Comparison of ENCODE assay signal across 8 cellular contexts in the genomic region with DNA sequence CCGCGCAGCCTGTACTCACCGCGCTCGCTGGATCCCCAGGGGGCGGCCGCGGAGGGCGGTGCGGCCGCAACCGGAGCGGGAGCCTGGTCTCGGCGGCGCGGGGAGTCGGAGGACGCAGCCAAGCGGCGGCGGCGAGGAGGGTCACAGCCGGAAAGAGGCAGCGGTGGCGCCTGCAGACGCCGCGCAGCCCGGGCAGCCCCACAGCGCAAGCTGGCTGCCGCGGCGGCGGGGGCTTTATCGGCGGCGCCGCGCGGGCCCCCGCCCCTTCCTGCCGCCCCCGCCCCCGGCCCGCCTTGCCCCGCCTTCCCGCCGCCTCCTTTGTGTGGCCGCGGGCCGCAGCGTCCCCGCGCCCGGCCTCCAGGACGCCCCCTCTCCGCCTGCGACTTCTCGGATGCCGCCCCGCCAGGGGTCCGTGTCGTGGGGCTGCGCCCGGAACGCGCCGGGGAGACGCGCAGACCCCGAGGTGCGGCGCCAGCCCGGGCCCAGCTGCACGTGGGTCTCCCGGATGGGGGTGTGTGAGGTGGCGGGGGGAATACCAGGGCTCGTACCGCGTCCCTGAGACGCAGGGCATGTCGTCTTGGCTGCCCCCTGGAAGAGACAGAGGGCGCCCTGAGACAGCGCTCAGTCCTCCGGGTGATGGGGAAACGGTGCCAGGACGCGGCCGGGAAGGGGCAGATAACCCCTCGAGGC. TPM values are rescaled to one million over a fixed set of nuclear protein-coding genes. Genes with fewer than 3 reads are reported as not detected.
A peak's percentile ranks its signal among the peaks of the same experiment; 100 is the strongest.
DNase-seq lines count a peak whose midpoint lies in the region; ATAC-seq and TF ChIP-seq lines count a peak whose summit lies in the region.

A gene with protein sequence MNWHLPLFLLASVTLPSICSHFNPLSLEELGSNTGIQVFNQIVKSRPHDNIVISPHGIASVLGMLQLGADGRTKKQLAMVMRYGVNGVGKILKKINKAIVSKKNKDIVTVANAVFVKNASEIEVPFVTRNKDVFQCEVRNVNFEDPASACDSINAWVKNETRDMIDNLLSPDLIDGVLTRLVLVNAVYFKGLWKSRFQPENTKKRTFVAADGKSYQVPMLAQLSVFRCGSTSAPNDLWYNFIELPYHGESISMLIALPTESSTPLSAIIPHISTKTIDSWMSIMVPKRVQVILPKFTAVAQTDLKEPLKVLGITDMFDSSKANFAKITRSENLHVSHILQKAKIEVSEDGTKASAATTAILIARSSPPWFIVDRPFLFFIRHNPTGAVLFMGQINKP (minus strand): TSS at position 207 of the 690 bp plus-strand sequence. CDS start 37,386 bp downstream, outside the sequence.

- CTCF ChIA-PET in HEK293 (lab: Yijun Ruan, JAX) = interaction anchor here (0.6 to 1.2 kb wide), 3 partner anchors 63 to 244 kb away, joined by 3 to 6 read pairs (median 3); no protein-coding TSS in a partner anchor

- H3K4me3 ChIP-seq in GM12864 (ENCODE audit: low read depth, low read length) (peak within 1 kb of the TSS; percentile 40), HEK293 (ENCODE audit: low read depth, low read length) (peak within 1 kb of the TSS; percentile 69)

- peak within 1 kb of the TSS; percentile 86 for H3K27ac ChIP-seq in HEK293 (ENCODE audit: extremely low read depth, low read depth, low read length)

- TF ChIP-seq CTCF in GM12864 (IDR thresholded peaks at IDR 0.05; ENCODE audit: low read depth, low read length, missing control alignments) (no peak), HEK293 (tag by site-specific recombination; IDR thresholded peaks at IDR 0.05) (peak; percentile 98)

- no peaks in the 10 kb centered on the region for H3K36me3 ChIP-seq in HEK293 (ENCODE audit: control insufficient read depth in 2 of 2, insufficient read depth in 1 of 2, low read length in 2 of 2)

- H3K4me1 ChIP-seq in HEK293 (ENCODE audit: control insufficient read depth, insufficient read depth, low read length) = peaks cover 17% of the 10 kb centered on the region

- H3K9me3 ChIP-seq in HEK293 (ENCODE audit: control insufficient read depth, insufficient read depth, low read depth, low read length) = no peaks in the 10 kb centered on the region

- POLR2A ChIA-PET in HEK293 (lab: Yijun Ruan, JAX) = interaction anchor here (1.2 kb wide), 1 partner anchor 33 kb away, joined by 3 read pairs; no protein-coding TSS in a partner anchor

- peak; percentile 58 for ATAC-seq in left lobe of liver

- DNase-seq in GM12864 (ENCODE audit: low read depth) = no peak
- DNase-seq in NCI-H1436 treated with DMSO at 0.1 percent for 48 hours (lab: John Stamatoyannopoulos, UW) = peak; percentile 45
- DNase-seq in activated CD4-positive, alpha-beta T cell treated with anti-CD3 and anti-CD28 coated beads for 1 hour = peak; percentile 22
- peak; percentile 48 for DNase-seq in dedifferentiated amniotic fluid mesenchymal stem cell (ENCODE audit: extremely low spot score)
- no peak for DNase-seq in left lobe of liver (ENCODE audit: low spot score)
- DNase-seq in stimulated activated CD4-positive, alpha-beta T cell treated with anti-CD3 and anti-CD28 coated beads, Interleukin-2, amount 100 ng/mL, for 24 hours = peak; percentile 41 to 63
- no peak for DNase-seq in NCI-H187 treated with DMSO at 0.1 percent for 48 hours (lab: John Stamatoyannopoulos, UW)

TF ChIP-seq in HEK293, 187 proteins besides CTCF, POLR2A, EP300 and RAD21 (continues in another document):
- TF ChIP-seq HOXC10 (CRISPR knock-in tag; IDR thresholded peaks at IDR 0.05) (no peak), ZNF747 (tag by site-specific recombination; IDR thresholded peaks at IDR 0.05) (no peak), ZXDB (tag by site-specific recombination; IDR thresholded peaks at IDR 0.05) (peak; percentile 42; the same call in 1 of the 2 replicates), GLI4 (tag by site-specific recombination; IDR thresholded peaks at IDR 0.05) (no peak), ZNF501 (tag by site-specific recombination; IDR thresholded peaks at IDR 0.05) (0 out of 2 replicates have a peak, but pooled peaks have one; percentile 50), OVOL3 (tag by site-specific recombination; IDR thresholded peaks at IDR 0.05) (no peak), ZNF830 (tag by site-specific recombination; IDR thresholded peaks at IDR 0.05; ENCODE audit: low read depth) (no peak), ZFHX2 (tag by site-specific recombination; conservative IDR thresholded peaks at IDR 0.05) (peak; percentile 79), ZFP37 (tag by site-specific recombination; IDR thresholded peaks at IDR 0.05) (no peak), ZBTB26 (tag by site-specific recombination; optimal IDR thresholded peaks at IDR 0.05) (peak; percentile 78), ZNF302 (tag by site-specific recombination; IDR thresholded peaks at IDR 0.05; ENCODE audit: low read depth) (no peak), ZNF621 (tag by site-specific recombination; IDR thresholded peaks at IDR 0.05) (no peak), ZNF777 (tag by site-specific recombination; IDR thresholded peaks at IDR 0.05; ENCODE audit: borderline replicate concordance) (peak; percentile 33; the same call in 1 of the 2 replicates), ZNF292 (tag by site-specific recombination; IDR thresholded peaks at IDR 0.05; ENCODE audit: borderline replicate concordance, low read depth) (no peak), ZSCAN30 (tag by site-specific recombination; IDR thresholded peaks at IDR 0.05) (peak; percentile 50; the same call in 1 of the 2 replicates), SCRT2 (tag by site-specific recombination; IDR thresholded peaks at IDR 0.05) (no peak), ZNF626 (tag by site-specific recombination; IDR thresholded peaks at IDR 0.05) (no peak), ZNF610 (tag by site-specific recombination; IDR thresholded peaks at IDR 0.05; ENCODE audit: borderline replicate concordance) (no peak), ZNF623 (tag by site-specific recombination; IDR thresholded peaks at IDR 0.05) (no peak), ZNF600 (tag by site-specific recombination; IDR thresholded peaks at IDR 0.05) (peak; percentile 59; the same call in 1 of the 2 replicates), ZNF677 (tag by site-specific recombination; IDR thresholded peaks at IDR 0.05) (no peak), GLI2 (tag by site-specific recombination; IDR thresholded peaks at IDR 0.05; ENCODE audit: borderline replicate concordance, low read depth) (no peak), KLF8 (tag by site-specific recombination; IDR thresholded peaks at IDR 0.05) (peak; percentile 29; the same call in 1 of the 2 replicates), ZBTB8A (tag by site-specific recombination; IDR thresholded peaks at IDR 0.05) (peak; percentile 75), ZNF423 (tag by site-specific recombination; IDR thresholded peaks at IDR 0.05) (peak; percentile 67), ZNF146 (tag by site-specific recombination; IDR thresholded peaks at IDR 0.05) (no peak), ZNF792 (tag by site-specific recombination; IDR thresholded peaks at IDR 0.05) (no peak)
- TF ChIP-seq, protein P1, sequence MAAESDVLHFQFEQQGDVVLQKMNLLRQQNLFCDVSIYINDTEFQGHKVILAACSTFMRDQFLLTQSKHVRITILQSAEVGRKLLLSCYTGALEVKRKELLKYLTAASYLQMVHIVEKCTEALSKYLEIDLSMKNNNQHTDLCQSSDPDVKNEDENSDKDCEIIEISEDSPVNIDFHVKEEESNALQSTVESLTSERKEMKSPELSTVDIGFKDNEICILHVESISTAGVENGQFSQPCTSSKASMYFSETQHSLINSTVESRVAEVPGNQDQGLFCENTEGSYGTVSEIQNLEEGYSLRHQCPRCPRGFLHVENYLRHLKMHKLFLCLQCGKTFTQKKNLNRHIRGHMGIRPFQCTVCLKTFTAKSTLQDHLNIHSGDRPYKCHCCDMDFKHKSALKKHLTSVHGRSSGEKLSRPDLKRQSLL (tag by site-specific recombination; IDR thresholded peaks at IDR 0.05) = 0 out of 2 replicates have a peak, but pooled peaks have one; percentile 17
- TF ChIP-seq, protein P2, sequence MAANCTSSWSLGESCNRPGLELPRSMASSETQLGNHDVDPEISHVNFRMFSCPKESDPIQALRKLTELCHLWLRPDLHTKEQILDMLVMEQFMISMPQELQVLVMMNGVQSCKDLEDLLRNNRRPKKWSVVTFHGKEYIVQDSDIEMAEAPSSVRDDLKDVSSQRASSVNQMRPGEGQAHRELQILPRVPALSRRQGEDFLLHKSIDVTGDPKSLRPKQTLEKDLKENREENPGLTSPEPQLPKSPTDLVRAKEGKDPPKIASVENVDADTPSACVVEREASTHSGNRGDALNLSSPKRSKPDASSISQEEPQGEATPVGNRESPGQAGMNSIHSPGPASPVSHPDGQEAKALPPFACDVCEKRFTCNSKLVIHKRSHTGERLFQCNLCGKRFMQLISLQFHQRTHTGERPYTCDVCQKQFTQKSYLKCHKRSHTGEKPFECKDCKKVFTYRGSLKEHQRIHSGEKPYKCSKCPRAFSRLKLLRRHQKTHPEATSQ (tag by site-specific recombination; IDR thresholded peaks at IDR 0.05) = no peak
- TF ChIP-seq, protein P3, sequence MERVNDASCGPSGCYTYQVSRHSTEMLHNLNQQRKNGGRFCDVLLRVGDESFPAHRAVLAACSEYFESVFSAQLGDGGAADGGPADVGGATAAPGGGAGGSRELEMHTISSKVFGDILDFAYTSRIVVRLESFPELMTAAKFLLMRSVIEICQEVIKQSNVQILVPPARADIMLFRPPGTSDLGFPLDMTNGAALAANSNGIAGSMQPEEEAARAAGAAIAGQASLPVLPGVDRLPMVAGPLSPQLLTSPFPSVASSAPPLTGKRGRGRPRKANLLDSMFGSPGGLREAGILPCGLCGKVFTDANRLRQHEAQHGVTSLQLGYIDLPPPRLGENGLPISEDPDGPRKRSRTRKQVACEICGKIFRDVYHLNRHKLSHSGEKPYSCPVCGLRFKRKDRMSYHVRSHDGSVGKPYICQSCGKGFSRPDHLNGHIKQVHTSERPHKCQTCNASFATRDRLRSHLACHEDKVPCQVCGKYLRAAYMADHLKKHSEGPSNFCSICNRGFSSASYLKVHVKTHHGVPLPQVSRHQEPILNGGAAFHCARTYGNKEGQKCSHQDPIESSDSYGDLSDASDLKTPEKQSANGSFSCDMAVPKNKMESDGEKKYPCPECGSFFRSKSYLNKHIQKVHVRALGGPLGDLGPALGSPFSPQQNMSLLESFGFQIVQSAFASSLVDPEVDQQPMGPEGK (tag by site-specific recombination; IDR thresholded peaks at IDR 0.05) = peak; percentile 66

RNA-seq across cellular contexts. Expression of the gene that starts here (rescaled TPM):
- total RNA-seq in left lobe of liver = 1.6 TPM

Comparison
In these comparisons a context has a peak if more than half of its experiments do, and no peak if none do; other contexts are left out.
1. DNase-seq: peak in NCI-H1436 treated with DMSO at 0.1 percent for 48 hours (single experiment), activated CD4-positive, alpha-beta T cell treated with anti-CD3 and anti-CD28 coated beads for 1 hour (single experiment), dedifferentiated amniotic fluid mesenchymal stem cell (single experiment) and stimulated activated CD4-positive, alpha-beta T cell treated with anti-CD3 and anti-CD28 coated beads, Interleukin-2, amount 100 ng/mL, for 24 hours (2 of 2); none in GM12864 (single experiment), left lobe of liver (single experiment) and NCI-H187 treated with DMSO at 0.1 percent for 48 hours (single experiment).